Comparison of ENCODE assay signal across 1 cellular context in the genomic region with DNA sequence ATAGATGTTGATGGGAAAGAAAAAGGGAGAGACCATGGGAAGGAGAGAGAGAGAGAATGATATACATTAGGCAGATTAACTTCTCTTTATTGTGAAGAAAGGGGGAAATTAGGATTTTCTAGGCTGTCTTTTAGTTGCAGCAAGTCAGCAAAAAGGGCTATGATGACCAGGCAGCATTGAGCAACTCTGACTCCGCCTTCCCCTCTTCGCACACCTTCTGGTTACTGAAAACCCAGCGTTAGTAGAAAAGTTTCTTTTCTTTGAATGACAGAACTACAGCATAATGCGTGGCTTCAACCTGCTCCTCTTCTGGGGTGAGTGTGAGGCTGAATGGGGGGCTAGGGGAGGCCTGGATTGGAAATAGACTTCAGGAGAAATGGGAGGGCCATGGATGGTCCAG.
TF ChIP-seq lines count a peak whose summit lies in the region.

A gene with protein sequence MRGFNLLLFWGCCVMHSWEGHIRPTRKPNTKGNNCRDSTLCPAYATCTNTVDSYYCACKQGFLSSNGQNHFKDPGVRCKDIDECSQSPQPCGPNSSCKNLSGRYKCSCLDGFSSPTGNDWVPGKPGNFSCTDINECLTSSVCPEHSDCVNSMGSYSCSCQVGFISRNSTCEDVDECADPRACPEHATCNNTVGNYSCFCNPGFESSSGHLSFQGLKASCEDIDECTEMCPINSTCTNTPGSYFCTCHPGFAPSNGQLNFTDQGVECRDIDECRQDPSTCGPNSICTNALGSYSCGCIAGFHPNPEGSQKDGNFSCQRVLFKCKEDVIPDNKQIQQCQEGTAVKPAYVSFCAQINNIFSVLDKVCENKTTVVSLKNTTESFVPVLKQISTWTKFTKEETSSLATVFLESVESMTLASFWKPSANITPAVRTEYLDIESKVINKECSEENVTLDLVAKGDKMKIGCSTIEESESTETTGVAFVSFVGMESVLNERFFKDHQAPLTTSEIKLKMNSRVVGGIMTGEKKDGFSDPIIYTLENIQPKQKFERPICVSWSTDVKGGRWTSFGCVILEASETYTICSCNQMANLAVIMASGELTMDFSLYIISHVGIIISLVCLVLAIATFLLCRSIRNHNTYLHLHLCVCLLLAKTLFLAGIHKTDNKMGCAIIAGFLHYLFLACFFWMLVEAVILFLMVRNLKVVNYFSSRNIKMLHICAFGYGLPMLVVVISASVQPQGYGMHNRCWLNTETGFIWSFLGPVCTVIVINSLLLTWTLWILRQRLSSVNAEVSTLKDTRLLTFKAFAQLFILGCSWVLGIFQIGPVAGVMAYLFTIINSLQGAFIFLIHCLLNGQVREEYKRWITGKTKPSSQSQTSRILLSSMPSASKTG (plus strand): TSS at position 254 of the 400 bp plus-strand sequence. CDS start 30 bp downstream, at position 284.

TF ChIP-seq in HepG2, 621 proteins besides CTCF, POLR2A, EP300 and RAD21:
- TF ChIP-seq TOE1 (CRISPR knock-in tag; IDR thresholded peaks at IDR 0.05): no peak
- TF ChIP-seq MAFF (IDR thresholded peaks at IDR 0.05; ENCODE audit: low read depth, low read length): 0 out of 2 replicates have a peak, but pooled peaks have one; percentile 27
- no peak for TF ChIP-seq GLI4 (CRISPR knock-in tag; IDR thresholded peaks at IDR 0.05; ENCODE audit: borderline replicate concordance)
- peak in 1 of 2 experiments; percentile 38; a peak in 2 of 4 replicates for TF ChIP-seq MAFK (conservative IDR thresholded peaks at IDR 0.05 in 1 of 2, IDR thresholded peaks at IDR 0.05 in 1 of 2; ENCODE audit: low read length in 2 of 2)
- no peak for TF ChIP-seq ZNF20 (CRISPR knock-in tag; IDR thresholded peaks at IDR 0.05)
